In the genomic region with DNA sequence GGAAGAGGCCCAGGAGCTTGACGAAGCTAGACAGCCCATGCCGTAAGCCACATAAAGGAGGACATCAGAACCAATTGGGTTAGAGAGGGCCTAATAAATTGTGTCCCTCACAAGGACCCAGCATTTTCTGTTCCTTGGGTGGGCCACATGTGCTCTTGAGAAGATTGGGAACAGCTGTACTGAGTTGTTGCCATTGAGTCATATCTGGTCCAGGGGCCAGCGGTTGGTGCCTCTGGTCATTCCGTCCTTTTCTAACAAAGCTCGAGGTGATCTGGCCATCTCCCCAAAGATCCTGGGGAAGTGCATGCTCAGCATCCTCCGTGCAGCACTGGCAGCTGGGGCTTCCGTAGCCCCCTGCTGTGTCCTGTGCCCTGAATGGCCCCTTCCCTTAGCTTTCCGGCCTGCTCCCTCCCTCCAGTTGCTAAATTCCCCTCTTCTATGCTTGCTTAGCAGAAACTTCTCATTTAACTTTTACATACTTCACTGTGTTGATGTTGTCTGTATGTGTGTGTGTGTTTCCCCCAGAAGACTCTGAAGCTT, we compare ENCODE assay signal across 15 cellular contexts.
DNase-seq lines count a peak whose midpoint lies in the region; ATAC-seq and TF ChIP-seq lines count a peak whose summit lies in the region.
"Had no signal": no experiment of that assay in that cellular context is flagged by ENCODE, and none has a peak within 500 bp of the region (broad histone marks: within the 10 kb centered on the region; RNA-seq: fewer than 3 reads in every experiment).

No MANE protein-coding gene starts in this region.

- H3K9me3 Mint-ChIP-seq in nephron = peaks cover 2% of the 10 kb centered on the region
- peaks cover 0 to 10% of the 10 kb centered on the region in 2 donors for H3K9me3 Mint-ChIP-seq in activated naive CD4-positive, alpha-beta T cell treated with anti-CD3 and anti-CD28 coated beads, Interleukin-2, amount 50 U/mL, for 72 hours

- peak overlapping the region; percentile 69 to 99 (median 79) for H3K27ac Mint-ChIP-seq in nephron
- H3K27ac Mint-ChIP-seq in activated naive CD4-positive, alpha-beta T cell treated with anti-CD3 and anti-CD28 coated beads, Interleukin-2, amount 50 U/mL, for 72 hours = peak overlapping the region in 1 of 2 donors; percentile 19
- H3K27ac Mint-ChIP-seq: HFFc6 had no signal

- no peak overlapping the region for H3K4me3 Mint-ChIP-seq in nephron

- peak; percentile 37 for DNase-seq in RPMI7951 (ENCODE audit: low read depth)
- DNase-seq in fibroblast of mammary gland (ENCODE audit: low read depth) = peak; percentile 33
- no peak for DNase-seq in NCI-H2081 (lab: John Stamatoyannopoulos, UW)
- DNase-seq in NCI-H1436 (lab: John Stamatoyannopoulos, UW) = no peak
- no peak for DNase-seq in activated naive CD4-positive, alpha-beta T cell treated with anti-CD3 and anti-CD28 coated beads, Interleukin-2, amount 50 U/mL, for 72 hours (ENCODE audit: low spot score in 2 of 2)
- DNase-seq: DMS153, NCI-H1092 treated with DMSO at 0.1 percent for 48 hours, NCI-H2029, NCI-H2171, NCI-H524 treated with DMSO at 0.1 percent for 48 hours had no signal

- no peaks in the 10 kb centered on the region for H3K27me3 Mint-ChIP-seq in nephron (ENCODE audit: low read depth)
- H3K27me3 Mint-ChIP-seq: CD4-positive, alpha-beta memory T cell had no signal

- peaks cover 57% of the 10 kb centered on the region for H3K4me1 Mint-ChIP-seq in nephron

- ATAC-seq in HG03108 (IDR thresholded peaks at IDR 0.05; ENCODE audit: unreplicated experiment) = no peak
- no peak for ATAC-seq in activated naive CD4-positive, alpha-beta T cell treated with anti-CD3 and anti-CD28 coated beads, Interleukin-2, amount 50 U/mL, for 72 hours

- H3K4me3 ChIP-seq in fibroblast of mammary gland (ENCODE audit: control insufficient read depth, low read depth, low read length) = no peak overlapping the region
- H3K4me3 ChIP-seq: BLaER1 had no signal

- peaks cover 6% of the 10 kb centered on the region for H3K36me3 Mint-ChIP-seq in nephron (ENCODE audit: low read depth)
- peaks cover 2 to 21% of the 10 kb centered on the region in 2 donors for H3K36me3 Mint-ChIP-seq in activated naive CD4-positive, alpha-beta T cell treated with anti-CD3 and anti-CD28 coated beads, Interleukin-2, amount 50 U/mL, for 72 hours

- no peak for TF ChIP-seq CTCF in fibroblast of mammary gland (conservative IDR thresholded peaks at IDR 0.05; ENCODE audit: control insufficient read depth, insufficient read depth, low read depth, low read length)
- TF ChIP-seq CTCF in nephron (IDR thresholded peaks at IDR 0.05; ENCODE audit: unreplicated experiment in 3 of 3) = no peak

Comparison
In these comparisons a context has a peak if more than half of its experiments do, and no peak if none do; other contexts are left out.
1. DNase-seq: peak in RPMI7951 (single experiment) and fibroblast of mammary gland (single experiment); none in NCI-H2081 (0 of 2), NCI-H1436 (single experiment) and activated naive CD4-positive, alpha-beta T cell treated with anti-CD3 and anti-CD28 coated beads, Interleukin-2, amount 50 U/mL, for 72 hours (0 of 2).